In the genomic region with DNA sequence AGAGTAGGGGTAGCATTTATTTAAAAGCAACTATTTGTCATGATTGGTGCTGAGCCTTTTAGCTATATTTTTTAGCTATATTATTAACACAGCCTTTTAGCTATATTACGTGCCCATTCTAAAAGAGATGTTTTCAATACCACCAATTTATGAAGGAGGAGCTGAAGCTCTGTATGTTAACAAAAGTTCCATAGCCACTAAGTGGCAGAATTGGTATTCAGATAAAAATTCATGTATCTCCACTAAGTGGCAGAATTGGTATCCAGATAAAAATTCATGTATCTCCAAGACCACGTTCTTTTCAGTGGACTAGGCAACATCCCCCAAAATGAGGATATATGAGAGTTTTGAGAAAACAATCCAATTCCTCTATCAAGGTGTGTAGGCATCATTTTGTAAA, we compare ENCODE assay signal across 10 cellular contexts.
DNase-seq lines count a peak whose midpoint lies in the region; ATAC-seq and TF ChIP-seq lines count a peak whose summit lies in the region.
"Had no signal": no experiment of that assay in that cellular context is flagged by ENCODE, and none has a peak within 500 bp of the region (broad histone marks: within the 10 kb centered on the region; RNA-seq: fewer than 3 reads in every experiment).

No MANE protein-coding gene starts in this region.

- ATAC-seq in HG03521 (IDR thresholded peaks at IDR 0.05; ENCODE audit: unreplicated experiment) (no peak), HG02571 (IDR thresholded peaks at IDR 0.05; ENCODE audit: unreplicated experiment) (no peak)

- no peaks in the 10 kb centered on the region for H3K9me2 ChIP-seq in OCI-LY1 (ENCODE audit: low read depth, low read length)

- H3K4me3 ChIP-seq in GM12865 (ENCODE audit: low read depth, low read length) (no peak overlapping the region), OCI-LY1 (ENCODE audit: low read depth, low read length, poor library complexity, severe bottlenecking) (no peak overlapping the region), esophagus muscularis mucosa (no peak overlapping the region), H7 (ENCODE audit: insufficient read depth, low read depth, low read length) (no peak overlapping the region)

- intact Hi-C loops in esophagus muscularis mucosa (cut with DNase I), result loop anchor here (5.0 to 10.0 kb wide), 4 partner anchors 214 to 514 kb away; a partner anchor contains a TSS

- H3K27me3 ChIP-seq in OCI-LY1 (ENCODE audit: insufficient read depth, low read length) (no peaks in the 10 kb centered on the region), esophagus muscularis mucosa (no peaks in the 10 kb centered on the region), H7 (ENCODE audit: control insufficient read depth, insufficient read depth, low read length) (no peaks in the 10 kb centered on the region)

- H3K4me1 ChIP-seq in OCI-LY1 (ENCODE audit: insufficient read depth, low read length, severe bottlenecking) (no peaks in the 10 kb centered on the region), esophagus muscularis mucosa (peaks cover 14 to 28% (median 26%) of the 10 kb centered on the region in 4 donors)

- no peak for TF ChIP-seq POLR2A in esophagus muscularis mucosa (IDR thresholded peaks at IDR 0.05; ENCODE audit: low read depth)

- H3F3A ChIP-seq in OCI-LY1 (ENCODE audit: insufficient read depth, low read length), result no peaks in the 10 kb centered on the region

- H3K27ac ChIP-seq in 22Rv1 (peak overlapping the region; percentile 92), OCI-LY1 (ENCODE audit: low read depth, low read length, poor library complexity, severe bottlenecking) (no peak overlapping the region), esophagus muscularis mucosa (replicated peaks in 1 of 4) (no peak overlapping the region)

- TF ChIP-seq EP300 in esophagus muscularis mucosa (IDR thresholded peaks at IDR 0.05), result no peak

- H3K9ac ChIP-seq in OCI-LY1 (ENCODE audit: low read length), result no peak overlapping the region

- H3K4me2 ChIP-seq in OCI-LY1 (ENCODE audit: low read length), result no peak overlapping the region

- H2AFZ ChIP-seq in OCI-LY1 (ENCODE audit: low read length), result no peak overlapping the region

- H3K36me3 ChIP-seq in OCI-LY1 (ENCODE audit: insufficient read depth, low read length) (no peaks in the 10 kb centered on the region), esophagus muscularis mucosa (no peaks in the 10 kb centered on the region), H7 (replicated peaks; ENCODE audit: control insufficient read depth, insufficient read depth, low read length) (no peaks in the 10 kb centered on the region)

- TF ChIP-seq CTCF in 22Rv1 (IDR thresholded peaks at IDR 0.05) (peak; percentile 59), GM12865 (IDR thresholded peaks at IDR 0.05; ENCODE audit: insufficient read depth, low read depth, low read length, missing control alignments) (no peak), OCI-LY1 (IDR thresholded peaks at IDR 0.05; ENCODE audit: low read length) (peak; percentile 54), esophagus muscularis mucosa (IDR thresholded peaks at IDR 0.05) (peak; percentile 23 to 28 (median 26))

- H4K20me1 ChIP-seq in OCI-LY1 (ENCODE audit: insufficient read depth, low read length), result no peaks in the 10 kb centered on the region

- peak; percentile 9 for DNase-seq in GM12865 (ENCODE audit: low read depth)
- DNase-seq in esophagus muscularis mucosa (ENCODE audit: extremely low spot score), result no peak
- DNase-seq in H7, result no peak
- no peak for DNase-seq in NK-92 treated with Interleukin-12 subunit alpha and Interleukin-12 subunit beta, amount 100 ng/mL, for 24 hours (lab: John Stamatoyannopoulos, UW)
- DNase-seq: activated naive CD4-positive, alpha-beta T cell; stimulated activated CD4-positive, alpha-beta T cell treated with anti-CD3 and anti-CD28 coated beads, Interleukin-2, amount 100 ng/mL, for 24 hours had no signal

- no peaks in the 10 kb centered on the region for H3K79me2 ChIP-seq in OCI-LY1 (ENCODE audit: insufficient read depth, low read length)

- WGBS in esophagus muscularis mucosa, result 51% methylated on average over 2 of the region's 2 CpGs

- no peaks in the 10 kb centered on the region for H3K9me3 ChIP-seq in OCI-LY1 (ENCODE audit: low read length)
- no peaks in the 10 kb centered on the region for H3K9me3 ChIP-seq in esophagus muscularis mucosa
